8 cellular contexts compared by ENCODE assay signal in the genomic region with DNA sequence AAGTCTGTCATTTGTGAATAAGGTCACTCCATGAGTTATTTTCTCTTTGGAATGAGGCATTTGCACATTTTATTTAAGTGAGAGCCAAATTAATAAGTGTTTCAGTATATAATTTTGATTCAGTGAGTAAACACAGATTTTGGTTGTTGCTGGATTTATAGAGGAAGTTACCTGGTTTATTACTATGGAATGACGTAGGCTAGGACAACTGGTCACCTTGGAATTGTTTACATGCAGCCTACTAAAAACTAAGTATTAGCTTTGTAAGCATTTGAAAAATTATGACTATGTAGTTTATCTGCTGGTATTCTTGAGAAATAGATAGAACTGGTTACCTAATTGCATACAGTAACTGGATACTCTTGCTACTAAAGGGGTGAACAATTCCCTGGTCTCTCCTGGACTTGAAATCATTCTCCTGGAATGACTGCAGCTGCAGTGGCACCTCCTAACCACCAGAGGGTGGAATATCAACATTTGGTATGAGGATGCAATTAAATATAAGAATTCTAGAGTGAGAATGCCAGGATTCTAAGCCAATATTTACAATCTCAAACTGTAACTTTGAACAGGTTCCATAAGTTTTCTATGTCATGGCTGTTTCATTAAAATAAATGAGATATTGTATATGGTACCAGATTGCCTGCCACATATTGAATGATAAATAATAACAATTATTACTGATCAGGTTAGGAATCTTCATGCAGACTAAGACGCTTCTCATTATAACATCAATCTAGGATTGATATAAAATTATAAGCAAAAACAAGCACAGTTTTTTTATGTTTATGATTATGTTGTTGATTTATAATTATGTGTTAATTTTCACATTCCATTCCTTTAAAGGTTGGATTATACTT. TPM values are rescaled to one million over a fixed set of nuclear protein-coding genes. Genes with fewer than 3 reads are reported as not detected.
A peak's percentile ranks its signal among the peaks of the same experiment; 100 is the strongest.
DNase-seq lines count a peak whose midpoint lies in the region; ATAC-seq and TF ChIP-seq lines count a peak whose summit lies in the region.

No MANE protein-coding gene starts in this region.

- H3K27me3 ChIP-seq in body of pancreas, result no peaks in the 10 kb centered on the region

- intact Hi-C loops in body of pancreas (cut with DNase I) (loop anchor here (5.0 kb wide), 1 partner anchor 746 kb away; no protein-coding TSS in a partner anchor), left colon (cut with DNase I, micrococcal nuclease) (loop anchor here in 1 of 2 donors (10.0 kb wide), 1 partner anchor 744 kb away; no protein-coding TSS in a partner anchor)

- no peaks in the 10 kb centered on the region for H3K36me3 ChIP-seq in body of pancreas (replicated peaks in 1 of 2; ENCODE audit: insufficient read depth in 1 of 2, low read depth in 2 of 2)

- peak; percentile 67 to 88 (median 81) for TF ChIP-seq CTCF in body of pancreas (IDR thresholded peaks at IDR 0.05)

- H3K4me1 ChIP-seq in body of pancreas, result no peaks in the 10 kb centered on the region

- no peaks in the 10 kb centered on the region for H3K9me3 ChIP-seq in body of pancreas

- no peak overlapping the region for H3K4me3 ChIP-seq in body of pancreas

- peak; percentile 52 for ATAC-seq in GM18867 (IDR thresholded peaks at IDR 0.05; ENCODE audit: unreplicated experiment)
- peak; percentile 35 for ATAC-seq in body of pancreas
- ATAC-seq in left colon, result peak; percentile 60
- no peak for ATAC-seq in HG02970 (IDR thresholded peaks at IDR 0.05; ENCODE audit: low FRiP score, unreplicated experiment)

- DNase-seq in CD1c-positive myeloid dendritic cell (ENCODE audit: extremely low spot score) (peak; percentile 24), NCI-H526 treated with DMSO at 0.1 percent for 48 hours (lab: John Stamatoyannopoulos, UW) (peak; percentile 9), body of pancreas (peak; percentile 43 to 70 (median 57)), left colon (peak; percentile 28 to 46), superior temporal gyrus (ENCODE audit: extremely low spot score) (peak; percentile 68), NCI-H1436 treated with DMSO at 0.1 percent for 48 hours (lab: John Stamatoyannopoulos, UW) (no peak)

- WGBS in body of pancreas, 2 donors, result 71 to 78% methylated on average over 2 of the region's 2 CpGs

- no peak overlapping the region for H3K27ac ChIP-seq in body of pancreas

- TF ChIP-seq POLR2A in body of pancreas (IDR thresholded peaks at IDR 0.05), result no peak

RNA-seq across cellular contexts. Expression of a gene that starts 3.5 kb away (rescaled TPM):
- total RNA-seq in body of pancreas (not detected), left colon (not detected)

RNA-seq across cellular contexts. Expression of a gene that starts 7.5 kb away (rescaled TPM):
- total RNA-seq in body of pancreas, result not detected
- not detected for total RNA-seq in left colon

RNA-seq across cellular contexts. Expression of a gene that starts 20.8 kb away (rescaled TPM):
- total RNA-seq in body of pancreas (not detected), left colon (not detected)

RNA-seq across cellular contexts. Expression of a gene that starts 31.1 kb away (rescaled TPM):
- total RNA-seq in body of pancreas (not detected), left colon (1 to 10 TPM; 1.9 to 10.0 TPM)

RNA-seq across cellular contexts. Expression of a gene that starts 51.6 kb away (rescaled TPM):
- total RNA-seq in body of pancreas (not detected), left colon (not detected)
